ENCODE assay signal across 1 cellular context in the genomic region with DNA sequence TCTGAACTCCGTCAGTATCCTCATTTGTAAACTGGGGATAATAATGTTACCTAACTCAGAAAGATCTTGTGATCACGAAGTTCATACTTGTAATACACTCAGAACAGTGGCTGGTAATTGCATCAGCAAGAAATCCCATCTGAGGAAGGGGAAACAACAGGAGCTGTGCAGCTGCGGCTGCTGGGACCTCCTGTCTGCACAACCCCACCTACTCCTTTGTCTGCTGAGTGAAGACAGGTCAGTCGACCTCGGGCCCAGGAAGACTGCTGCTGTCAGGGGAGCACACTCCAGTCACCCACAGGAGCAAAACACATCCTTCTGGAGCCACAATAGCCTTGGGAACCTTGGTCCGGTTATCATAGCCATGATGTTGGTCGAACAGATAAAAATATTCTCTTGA.
TF ChIP-seq lines count a peak whose summit lies in the region.

No MANE protein-coding gene starts in this region.

TF ChIP-seq in GM23338, 12 proteins besides CTCF, POLR2A, EP300 and RAD21 (continued from another document):
- TF ChIP-seq, protein P1, sequence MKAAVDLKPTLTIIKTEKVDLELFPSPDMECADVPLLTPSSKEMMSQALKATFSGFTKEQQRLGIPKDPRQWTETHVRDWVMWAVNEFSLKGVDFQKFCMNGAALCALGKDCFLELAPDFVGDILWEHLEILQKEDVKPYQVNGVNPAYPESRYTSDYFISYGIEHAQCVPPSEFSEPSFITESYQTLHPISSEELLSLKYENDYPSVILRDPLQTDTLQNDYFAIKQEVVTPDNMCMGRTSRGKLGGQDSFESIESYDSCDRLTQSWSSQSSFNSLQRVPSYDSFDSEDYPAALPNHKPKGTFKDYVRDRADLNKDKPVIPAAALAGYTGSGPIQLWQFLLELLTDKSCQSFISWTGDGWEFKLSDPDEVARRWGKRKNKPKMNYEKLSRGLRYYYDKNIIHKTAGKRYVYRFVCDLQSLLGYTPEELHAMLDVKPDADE (IDR thresholded peaks at IDR 0.05): no peak
- TF ChIP-seq POLR2AphosphoS5 (IDR thresholded peaks at IDR 0.05; ENCODE audit: low read depth) (no peak), ZNF331 (CRISPR knock-in tag; IDR thresholded peaks at IDR 0.05; ENCODE audit: low read depth) (no peak), NANOG (IDR thresholded peaks at IDR 0.05; ENCODE audit: borderline replicate concordance) (no peak), CREB1 (CRISPR knock-in tag; IDR thresholded peaks at IDR 0.05; ENCODE audit: low read depth) (no peak), ZNF114 (CRISPR knock-in tag; IDR thresholded peaks at IDR 0.05) (no peak), JUNB (IDR thresholded peaks at IDR 0.05; ENCODE audit: unreplicated experiment) (no peak)
- TF ChIP-seq, protein P2, sequence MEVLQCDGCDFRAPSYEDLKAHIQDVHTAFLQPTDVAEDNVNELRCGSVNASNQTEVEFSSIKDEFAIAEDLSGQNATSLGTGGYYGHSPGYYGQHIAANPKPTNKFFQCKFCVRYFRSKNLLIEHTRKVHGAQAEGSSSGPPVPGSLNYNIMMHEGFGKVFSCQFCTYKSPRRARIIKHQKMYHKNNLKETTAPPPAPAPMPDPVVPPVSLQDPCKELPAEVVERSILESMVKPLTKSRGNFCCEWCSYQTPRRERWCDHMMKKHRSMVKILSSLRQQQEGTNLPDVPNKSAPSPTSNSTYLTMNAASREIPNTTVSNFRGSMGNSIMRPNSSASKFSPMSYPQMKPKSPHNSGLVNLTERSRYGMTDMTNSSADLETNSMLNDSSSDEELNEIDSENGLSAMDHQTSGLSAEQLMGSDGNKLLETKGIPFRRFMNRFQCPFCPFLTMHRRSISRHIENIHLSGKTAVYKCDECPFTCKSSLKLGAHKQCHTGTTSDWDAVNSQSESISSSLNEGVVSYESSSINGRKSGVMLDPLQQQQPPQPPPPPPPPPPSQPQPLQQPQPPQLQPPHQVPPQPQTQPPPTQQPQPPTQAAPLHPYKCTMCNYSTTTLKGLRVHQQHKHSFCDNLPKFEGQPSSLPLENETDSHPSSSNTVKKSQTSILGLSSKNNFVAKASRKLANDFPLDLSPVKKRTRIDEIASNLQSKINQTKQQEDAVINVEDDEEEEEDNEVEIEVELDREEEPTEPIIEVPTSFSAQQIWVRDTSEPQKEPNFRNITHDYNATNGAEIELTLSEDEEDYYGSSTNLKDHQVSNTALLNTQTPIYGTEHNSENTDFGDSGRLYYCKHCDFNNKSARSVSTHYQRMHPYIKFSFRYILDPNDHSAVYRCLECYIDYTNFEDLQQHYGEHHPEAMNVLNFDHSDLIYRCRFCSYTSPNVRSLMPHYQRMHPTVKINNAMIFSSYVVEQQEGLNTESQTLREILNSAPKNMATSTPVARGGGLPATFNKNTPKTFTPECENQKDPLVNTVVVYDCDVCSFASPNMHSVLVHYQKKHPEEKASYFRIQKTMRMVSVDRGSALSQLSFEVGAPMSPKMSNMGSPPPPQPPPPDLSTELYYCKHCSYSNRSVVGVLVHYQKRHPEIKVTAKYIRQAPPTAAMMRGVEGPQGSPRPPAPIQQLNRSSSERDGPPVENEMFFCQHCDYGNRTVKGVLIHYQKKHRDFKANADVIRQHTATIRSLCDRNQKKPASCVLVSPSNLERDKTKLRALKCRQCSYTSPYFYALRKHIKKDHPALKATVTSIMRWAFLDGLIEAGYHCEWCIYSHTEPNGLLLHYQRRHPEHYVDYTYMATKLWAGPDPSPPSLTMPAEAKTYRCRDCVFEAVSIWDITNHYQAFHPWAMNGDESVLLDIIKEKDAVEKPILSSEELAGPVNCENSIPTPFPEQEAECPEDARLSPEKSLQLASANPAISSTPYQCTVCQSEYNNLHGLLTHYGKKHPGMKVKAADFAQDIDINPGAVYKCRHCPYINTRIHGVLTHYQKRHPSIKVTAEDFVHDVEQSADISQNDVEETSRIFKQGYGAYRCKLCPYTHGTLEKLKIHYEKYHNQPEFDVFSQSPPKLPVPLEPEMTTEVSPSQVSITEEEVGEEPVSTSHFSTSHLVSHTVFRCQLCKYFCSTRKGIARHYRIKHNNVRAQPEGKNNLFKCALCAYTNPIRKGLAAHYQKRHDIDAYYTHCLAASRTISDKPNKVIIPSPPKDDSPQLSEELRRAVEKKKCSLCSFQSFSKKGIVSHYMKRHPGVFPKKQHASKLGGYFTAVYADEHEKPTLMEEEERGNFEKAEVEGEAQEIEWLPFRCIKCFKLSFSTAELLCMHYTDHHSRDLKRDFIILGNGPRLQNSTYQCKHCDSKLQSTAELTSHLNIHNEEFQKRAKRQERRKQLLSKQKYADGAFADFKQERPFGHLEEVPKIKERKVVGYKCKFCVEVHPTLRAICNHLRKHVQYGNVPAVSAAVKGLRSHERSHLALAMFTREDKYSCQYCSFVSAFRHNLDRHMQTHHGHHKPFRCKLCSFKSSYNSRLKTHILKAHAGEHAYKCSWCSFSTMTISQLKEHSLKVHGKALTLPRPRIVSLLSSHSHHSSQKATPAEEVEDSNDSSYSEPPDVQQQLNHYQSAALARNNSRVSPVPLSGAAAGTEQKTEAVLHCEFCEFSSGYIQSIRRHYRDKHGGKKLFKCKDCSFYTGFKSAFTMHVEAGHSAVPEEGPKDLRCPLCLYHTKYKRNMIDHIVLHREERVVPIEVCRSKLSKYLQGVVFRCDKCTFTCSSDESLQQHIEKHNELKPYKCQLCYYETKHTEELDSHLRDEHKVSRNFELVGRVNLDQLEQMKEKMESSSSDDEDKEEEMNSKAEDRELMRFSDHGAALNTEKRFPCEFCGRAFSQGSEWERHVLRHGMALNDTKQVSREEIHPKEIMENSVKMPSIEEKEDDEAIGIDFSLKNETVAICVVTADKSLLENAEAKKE (CRISPR knock-in tag; IDR thresholded peaks at IDR 0.05): no peak
